Comparison of ENCODE assay signal across 35 cellular contexts in genomic region chr5:99636663-99637062, GRCh38.
"Had no signal": no experiment of that assay in that cellular context is flagged by ENCODE, and none has a peak within 500 bp of the region (broad histone marks: within the 10 kb centered on the region; RNA-seq: fewer than 3 reads in every experiment).

No MANE protein-coding gene starts in this region.

- H3K9me3 ChIP-seq: MG63 had no signal

- H3K36me3 ChIP-seq: MG63 had no signal

- DNase-seq: Karpas-422, Kasumi-1, MG63, MM.1S, MV-4-11, NCI-H1048, NCI-H1092, NCI-H1092 treated with DMSO at 0.1 percent for 48 hours, NCI-H1105, NCI-H1105 treated with DMSO at 0.1 percent for 48 hours, NCI-H1417, NCI-H1417 treated with DMSO at 0.1 percent for 48 hours, NCI-H1436, NCI-H1436 treated with DMSO at 0.1 percent for 48 hours, NCI-H146, NCI-H1694, NCI-H1694 treated with DMSO at 0.1 percent for 48 hours, NCI-H187, NCI-H187 treated with DMSO at 0.1 percent for 48 hours, NCI-H1930, NCI-H2029, NCI-H2029 treated with DMSO at 0.1 percent for 48 hours, NCI-H2081, NCI-H2081 treated with DMSO at 0.1 percent for 48 hours, NCI-H2107, NCI-H2171 treated with DMSO at 0.1 percent for 48 hours, NCI-H2227 treated with DMSO at 0.1 percent for 48 hours, NCI-H226, NCI-H345, NCI-H446, NCI-H446 treated with DMSO at 0.1 percent for 48 hours, NCI-H510A, NCI-H510A treated with DMSO at 0.1 percent for 48 hours, NCI-H524, NCI-H524 treated with DMSO at 0.1 percent for 48 hours had no signal

- H3K4me3 ChIP-seq: MG63 had no signal

- H3K27me3 ChIP-seq: MG63 had no signal
